1 cellular context compared by ENCODE assay signal in the genomic region with DNA sequence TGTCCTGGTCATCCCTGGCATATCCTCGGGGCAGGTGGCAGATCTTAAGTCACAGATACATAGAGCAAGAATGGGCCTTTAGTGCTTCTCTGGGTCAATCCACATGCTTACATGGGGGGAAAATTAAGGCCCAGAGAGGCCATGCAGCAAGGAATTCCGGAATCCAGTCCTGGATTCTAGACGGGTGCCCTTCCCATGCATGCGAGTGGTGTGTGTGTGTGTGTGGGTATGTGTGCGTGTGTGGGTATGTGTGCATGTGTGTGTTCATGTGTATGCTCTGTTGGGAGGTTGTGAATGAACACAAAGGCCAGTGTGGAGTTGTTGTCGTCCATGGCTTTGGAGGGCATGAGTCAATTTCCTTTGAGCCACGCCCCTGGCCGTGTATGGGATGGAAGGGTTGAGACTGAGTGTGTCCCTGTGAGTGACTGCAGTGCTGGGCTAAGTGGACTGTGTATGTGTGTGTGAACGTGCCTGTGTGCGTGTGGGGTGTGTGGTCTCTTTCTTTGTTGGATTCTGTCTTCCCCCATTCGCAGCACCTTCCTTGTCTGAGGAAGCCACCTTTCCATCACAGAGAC.
TF ChIP-seq lines count a peak whose summit lies in the region.

No MANE protein-coding gene starts in this region.

TF ChIP-seq in IMR-90, 13 proteins besides CTCF, POLR2A, EP300 and RAD21:
- TF ChIP-seq SMC3 (IDR thresholded peaks at IDR 0.05; ENCODE audit: low read depth, low read length), result no peak
- no peak for TF ChIP-seq RCOR1 (IDR thresholded peaks at IDR 0.05; ENCODE audit: insufficient replicate concordance, low read length)
- no peak for TF ChIP-seq BHLHE40 (IDR thresholded peaks at IDR 0.05; ENCODE audit: low read depth, low read length)
- no peak for TF ChIP-seq MAFK (IDR thresholded peaks at IDR 0.05; ENCODE audit: low read depth, low read length)
- TF ChIP-seq MXI1 (IDR thresholded peaks at IDR 0.05; ENCODE audit: borderline replicate concordance, low read depth, low read length), result no peak
- TF ChIP-seq CHD1 (IDR thresholded peaks at IDR 0.05; ENCODE audit: low read depth, low read length), result no peak
